14 cellular contexts compared by ENCODE assay signal in the genomic region with DNA sequence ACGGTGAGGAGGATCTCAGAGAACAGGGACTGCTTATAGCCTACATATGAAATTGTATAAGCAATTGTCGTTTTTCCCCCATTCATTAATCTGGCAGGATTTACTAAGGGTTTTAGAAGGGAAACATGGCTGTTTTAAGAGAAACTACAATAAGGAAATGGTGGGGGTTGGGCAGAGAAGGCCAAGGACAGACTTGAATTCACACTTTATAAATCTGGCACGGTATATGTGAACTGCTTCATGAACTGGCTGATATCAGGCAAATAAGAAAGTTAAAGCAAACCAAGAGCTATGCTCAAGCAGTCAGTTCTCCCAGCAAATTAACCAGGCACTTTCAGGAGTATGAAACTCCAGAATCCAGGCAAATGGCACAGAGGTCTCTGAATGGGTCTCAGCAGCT.
DNase-seq lines count a peak whose midpoint lies in the region; ATAC-seq and TF ChIP-seq lines count a peak whose summit lies in the region.
"Had no signal": no experiment of that assay in that cellular context is flagged by ENCODE, and none has a peak within 500 bp of the region (broad histone marks: within the 10 kb centered on the region; RNA-seq: fewer than 3 reads in every experiment).

No MANE protein-coding gene starts in this region.

- peaks cover 9% of the 10 kb centered on the region; the same call in 1 of the 2 replicates for H3K36me3 Mint-ChIP-seq in WTC11
- H3K36me3 Mint-ChIP-seq in activated T-cell treated with anti-CD3 and anti-CD28 coated beads, Interleukin-2, amount 50 U/mL, for 72 hours (ENCODE audit: insufficient read depth in 2 of 2): no peaks in the 10 kb centered on the region
- H3K36me3 Mint-ChIP-seq: T-cell had no signal

- TF ChIP-seq CTCF in 22Rv1 (IDR thresholded peaks at IDR 0.05) (no peak), WTC11 (IDR thresholded peaks at IDR 0.05) (no peak)

- H3K27me3 Mint-ChIP-seq in WTC11 (ENCODE audit: low read depth): no peaks in the 10 kb centered on the region
- H3K27me3 Mint-ChIP-seq in activated T-cell treated with anti-CD3 and anti-CD28 coated beads, Interleukin-2, amount 50 U/mL, for 72 hours (ENCODE audit: low read depth): peaks cover 22% of the 10 kb centered on the region
- H3K27me3 Mint-ChIP-seq: T-cell had no signal

- H3K27me3 ChIP-seq in rectal smooth muscle tissue (ENCODE audit: control insufficient read depth, insufficient read depth, low read length) (no peaks in the 10 kb centered on the region), H7 (ENCODE audit: control insufficient read depth, insufficient read depth, low read length) (no peaks in the 10 kb centered on the region)
- H3K27me3 ChIP-seq: adrenal gland, Peyer's patch had no signal

- H3K4me3 ChIP-seq in rectal smooth muscle tissue (ENCODE audit: low read length): no peak overlapping the region
- no peak overlapping the region for H3K4me3 ChIP-seq in H7 (ENCODE audit: insufficient read depth, low read depth, low read length)
- H3K4me3 ChIP-seq: adrenal gland, Peyer's patch had no signal

- ATAC-seq in WTC11: no peak
- no peak for ATAC-seq in activated T-cell treated with anti-CD3 and anti-CD28 coated beads, Interleukin-2, amount 50 U/mL, for 72 hours (replicated peaks in 1 of 2)
- no peak for ATAC-seq in HG03135 (IDR thresholded peaks at IDR 0.05; ENCODE audit: unreplicated experiment)
- ATAC-seq: T-cell had no signal

- CTCF ChIA-PET in WTC11 (lab: Charles Lee): no interaction called here

- H3K27ac ChIP-seq in 22Rv1 (peak overlapping the region; percentile 32), rectal smooth muscle tissue (ENCODE audit: low read depth, low read length) (peak overlapping the region; percentile 94)

- H3K9ac ChIP-seq in rectal smooth muscle tissue (ENCODE audit: low read length): no peak overlapping the region

- no peak overlapping the region for H3K4me3 Mint-ChIP-seq in WTC11
- H3K4me3 Mint-ChIP-seq in activated T-cell treated with anti-CD3 and anti-CD28 coated beads, Interleukin-2, amount 50 U/mL, for 72 hours: no peak overlapping the region
- H3K4me3 Mint-ChIP-seq: H9, T-cell had no signal

- H3K9me3 Mint-ChIP-seq in WTC11: peaks cover 11% of the 10 kb centered on the region
- peaks cover 4% of the 10 kb centered on the region in 2 donors for H3K9me3 Mint-ChIP-seq in activated T-cell treated with anti-CD3 and anti-CD28 coated beads, Interleukin-2, amount 50 U/mL, for 72 hours

- peaks cover 34% of the 10 kb centered on the region for H3K4me1 Mint-ChIP-seq in WTC11
- H3K4me1 Mint-ChIP-seq in activated T-cell treated with anti-CD3 and anti-CD28 coated beads, Interleukin-2, amount 50 U/mL, for 72 hours (ENCODE audit: low read depth): no peaks in the 10 kb centered on the region
- H3K4me1 Mint-ChIP-seq: T-cell had no signal

- DNase-seq in WTC11 (ENCODE audit: low spot score) (no peak), left kidney (ENCODE audit: low read depth, low spot score) (peak; percentile 35), HuH-7 (ENCODE audit: low spot score) (no peak), H7 (no peak)
- no peak for DNase-seq in activated T-cell treated with anti-CD3 and anti-CD28 coated beads, Interleukin-2, amount 50 U/mL, for 72 hours
- DNase-seq: adrenal gland, Calu3, foreskin melanocyte, H9, Peyer's patch, T-cell had no signal

- POLR2A ChIA-PET in WTC11 (lab: Charles Lee): no interaction called here

- H3K36me3 ChIP-seq in rectal smooth muscle tissue (ENCODE audit: control insufficient read depth, insufficient read depth, low read length) (no peaks in the 10 kb centered on the region), H7 (replicated peaks; ENCODE audit: control insufficient read depth, insufficient read depth, low read length) (no peaks in the 10 kb centered on the region)
- H3K36me3 ChIP-seq: adrenal gland, Peyer's patch had no signal

- peak overlapping the region; percentile 51 for H3K27ac Mint-ChIP-seq in WTC11
- H3K27ac Mint-ChIP-seq in activated T-cell treated with anti-CD3 and anti-CD28 coated beads, Interleukin-2, amount 50 U/mL, for 72 hours: no peak overlapping the region
- H3K27ac Mint-ChIP-seq: T-cell had no signal

- H3K4me1 ChIP-seq in rectal smooth muscle tissue (ENCODE audit: control insufficient read depth, insufficient read depth, low read length): peaks cover 16% of the 10 kb centered on the region
- H3K4me1 ChIP-seq: adrenal gland had no signal

TF ChIP-seq in WTC11, 78 proteins besides CTCF, POLR2A, EP300 and RAD21 (continues in another document):
- TF ChIP-seq, protein P1, sequence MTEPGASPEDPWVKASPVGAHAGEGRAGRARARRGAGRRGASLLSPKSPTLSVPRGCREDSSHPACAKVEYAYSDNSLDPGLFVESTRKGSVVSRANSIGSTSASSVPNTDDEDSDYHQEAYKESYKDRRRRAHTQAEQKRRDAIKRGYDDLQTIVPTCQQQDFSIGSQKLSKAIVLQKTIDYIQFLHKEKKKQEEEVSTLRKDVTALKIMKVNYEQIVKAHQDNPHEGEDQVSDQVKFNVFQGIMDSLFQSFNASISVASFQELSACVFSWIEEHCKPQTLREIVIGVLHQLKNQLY (CRISPR knock-in tag; IDR thresholded peaks at IDR 0.05): no peak
- TF ChIP-seq, protein P2, sequence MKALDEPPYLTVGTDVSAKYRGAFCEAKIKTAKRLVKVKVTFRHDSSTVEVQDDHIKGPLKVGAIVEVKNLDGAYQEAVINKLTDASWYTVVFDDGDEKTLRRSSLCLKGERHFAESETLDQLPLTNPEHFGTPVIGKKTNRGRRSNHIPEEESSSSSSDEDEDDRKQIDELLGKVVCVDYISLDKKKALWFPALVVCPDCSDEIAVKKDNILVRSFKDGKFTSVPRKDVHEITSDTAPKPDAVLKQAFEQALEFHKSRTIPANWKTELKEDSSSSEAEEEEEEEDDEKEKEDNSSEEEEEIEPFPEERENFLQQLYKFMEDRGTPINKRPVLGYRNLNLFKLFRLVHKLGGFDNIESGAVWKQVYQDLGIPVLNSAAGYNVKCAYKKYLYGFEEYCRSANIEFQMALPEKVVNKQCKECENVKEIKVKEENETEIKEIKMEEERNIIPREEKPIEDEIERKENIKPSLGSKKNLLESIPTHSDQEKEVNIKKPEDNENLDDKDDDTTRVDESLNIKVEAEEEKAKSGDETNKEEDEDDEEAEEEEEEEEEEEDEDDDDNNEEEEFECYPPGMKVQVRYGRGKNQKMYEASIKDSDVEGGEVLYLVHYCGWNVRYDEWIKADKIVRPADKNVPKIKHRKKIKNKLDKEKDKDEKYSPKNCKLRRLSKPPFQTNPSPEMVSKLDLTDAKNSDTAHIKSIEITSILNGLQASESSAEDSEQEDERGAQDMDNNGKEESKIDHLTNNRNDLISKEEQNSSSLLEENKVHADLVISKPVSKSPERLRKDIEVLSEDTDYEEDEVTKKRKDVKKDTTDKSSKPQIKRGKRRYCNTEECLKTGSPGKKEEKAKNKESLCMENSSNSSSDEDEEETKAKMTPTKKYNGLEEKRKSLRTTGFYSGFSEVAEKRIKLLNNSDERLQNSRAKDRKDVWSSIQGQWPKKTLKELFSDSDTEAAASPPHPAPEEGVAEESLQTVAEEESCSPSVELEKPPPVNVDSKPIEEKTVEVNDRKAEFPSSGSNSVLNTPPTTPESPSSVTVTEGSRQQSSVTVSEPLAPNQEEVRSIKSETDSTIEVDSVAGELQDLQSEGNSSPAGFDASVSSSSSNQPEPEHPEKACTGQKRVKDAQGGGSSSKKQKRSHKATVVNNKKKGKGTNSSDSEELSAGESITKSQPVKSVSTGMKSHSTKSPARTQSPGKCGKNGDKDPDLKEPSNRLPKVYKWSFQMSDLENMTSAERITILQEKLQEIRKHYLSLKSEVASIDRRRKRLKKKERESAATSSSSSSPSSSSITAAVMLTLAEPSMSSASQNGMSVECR (CRISPR knock-in tag; IDR thresholded peaks at IDR 0.05; ENCODE audit: borderline replicate concordance): no peak
- TF ChIP-seq, protein P3, sequence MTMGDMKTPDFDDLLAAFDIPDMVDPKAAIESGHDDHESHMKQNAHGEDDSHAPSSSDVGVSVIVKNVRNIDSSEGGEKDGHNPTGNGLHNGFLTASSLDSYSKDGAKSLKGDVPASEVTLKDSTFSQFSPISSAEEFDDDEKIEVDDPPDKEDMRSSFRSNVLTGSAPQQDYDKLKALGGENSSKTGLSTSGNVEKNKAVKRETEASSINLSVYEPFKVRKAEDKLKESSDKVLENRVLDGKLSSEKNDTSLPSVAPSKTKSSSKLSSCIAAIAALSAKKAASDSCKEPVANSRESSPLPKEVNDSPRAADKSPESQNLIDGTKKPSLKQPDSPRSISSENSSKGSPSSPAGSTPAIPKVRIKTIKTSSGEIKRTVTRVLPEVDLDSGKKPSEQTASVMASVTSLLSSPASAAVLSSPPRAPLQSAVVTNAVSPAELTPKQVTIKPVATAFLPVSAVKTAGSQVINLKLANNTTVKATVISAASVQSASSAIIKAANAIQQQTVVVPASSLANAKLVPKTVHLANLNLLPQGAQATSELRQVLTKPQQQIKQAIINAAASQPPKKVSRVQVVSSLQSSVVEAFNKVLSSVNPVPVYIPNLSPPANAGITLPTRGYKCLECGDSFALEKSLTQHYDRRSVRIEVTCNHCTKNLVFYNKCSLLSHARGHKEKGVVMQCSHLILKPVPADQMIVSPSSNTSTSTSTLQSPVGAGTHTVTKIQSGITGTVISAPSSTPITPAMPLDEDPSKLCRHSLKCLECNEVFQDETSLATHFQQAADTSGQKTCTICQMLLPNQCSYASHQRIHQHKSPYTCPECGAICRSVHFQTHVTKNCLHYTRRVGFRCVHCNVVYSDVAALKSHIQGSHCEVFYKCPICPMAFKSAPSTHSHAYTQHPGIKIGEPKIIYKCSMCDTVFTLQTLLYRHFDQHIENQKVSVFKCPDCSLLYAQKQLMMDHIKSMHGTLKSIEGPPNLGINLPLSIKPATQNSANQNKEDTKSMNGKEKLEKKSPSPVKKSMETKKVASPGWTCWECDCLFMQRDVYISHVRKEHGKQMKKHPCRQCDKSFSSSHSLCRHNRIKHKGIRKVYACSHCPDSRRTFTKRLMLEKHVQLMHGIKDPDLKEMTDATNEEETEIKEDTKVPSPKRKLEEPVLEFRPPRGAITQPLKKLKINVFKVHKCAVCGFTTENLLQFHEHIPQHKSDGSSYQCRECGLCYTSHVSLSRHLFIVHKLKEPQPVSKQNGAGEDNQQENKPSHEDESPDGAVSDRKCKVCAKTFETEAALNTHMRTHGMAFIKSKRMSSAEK (CRISPR knock-in tag; IDR thresholded peaks at IDR 0.05; ENCODE audit: borderline replicate concordance): no peak
- no peak for TF ChIP-seq SMAD4 (CRISPR knock-in tag; IDR thresholded peaks at IDR 0.05)
- TF ChIP-seq TCF7 (CRISPR knock-in tag; IDR thresholded peaks at IDR 0.05; ENCODE audit: low read depth): no peak
- TF ChIP-seq, protein P4, sequence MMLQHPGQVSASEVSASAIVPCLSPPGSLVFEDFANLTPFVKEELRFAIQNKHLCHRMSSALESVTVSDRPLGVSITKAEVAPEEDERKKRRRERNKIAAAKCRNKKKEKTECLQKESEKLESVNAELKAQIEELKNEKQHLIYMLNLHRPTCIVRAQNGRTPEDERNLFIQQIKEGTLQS (CRISPR knock-in tag; conservative IDR thresholded peaks at IDR 0.05): no peak
